Comparison of ENCODE assay signal across 8 cellular contexts in the genomic region with DNA sequence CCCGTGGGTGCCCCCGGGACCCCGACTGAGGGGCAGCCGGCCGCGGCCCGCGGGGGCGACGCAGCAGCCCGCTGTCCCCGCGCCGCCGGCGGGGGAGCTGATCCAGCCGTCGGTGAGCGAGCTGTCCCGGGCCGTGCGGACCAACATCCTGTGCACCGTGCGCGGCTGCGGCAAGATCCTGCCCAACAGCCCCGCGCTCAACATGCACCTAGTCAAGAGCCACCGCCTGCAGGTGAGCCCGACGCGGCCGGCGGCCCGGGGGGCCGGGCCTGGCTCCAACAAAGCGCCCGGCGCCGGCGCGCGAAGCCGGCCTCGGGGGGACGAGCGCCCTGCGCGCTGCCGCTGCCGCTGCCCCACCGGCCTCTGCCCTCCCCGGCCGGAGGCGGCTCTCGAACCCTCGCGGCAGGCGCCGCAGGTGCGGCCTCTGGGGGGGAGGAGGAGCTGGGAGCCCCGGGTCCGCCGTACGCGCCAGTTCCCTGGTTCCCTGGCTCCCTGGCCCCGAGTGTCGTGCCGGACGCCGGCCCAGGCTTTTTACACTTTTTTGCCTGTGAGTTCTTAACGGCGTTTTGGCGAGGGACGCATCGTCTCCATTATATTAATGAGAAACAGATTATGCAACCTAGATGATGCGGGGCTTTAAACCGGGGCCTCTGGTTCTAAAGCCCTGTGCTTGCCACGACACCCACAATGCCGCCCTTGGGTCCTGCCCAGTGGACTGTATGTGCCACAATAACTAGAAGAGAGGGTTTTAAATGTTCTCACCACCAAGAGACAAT. TPM values are rescaled to one million over a fixed set of nuclear protein-coding genes. Genes with fewer than 3 reads are reported as not detected.
DNase-seq lines count a peak whose midpoint lies in the region; ATAC-seq lines count a peak whose summit lies in the region.

No MANE protein-coding gene starts in this region.

- 0 to 2% methylated on average over 25 to 80 of the region's 80 CpGs for WGBS in esophagus, 2 donors

- peak overlapping the region; percentile 89 to 97 for H3K4me3 ChIP-seq in esophagus (ENCODE audit: low read depth in 1 of 2, low read length in 2 of 2)
- H3K4me3 ChIP-seq in naive thymus-derived CD4-positive, alpha-beta T cell (ENCODE audit: low read length), result peak overlapping the region; percentile 52

- H3K36me3 ChIP-seq in KOPT-K1 (ENCODE audit: insufficient read depth, low read length), result peaks cover 32% of the 10 kb centered on the region; the same call in 1 of the 2 replicates
- H3K36me3 ChIP-seq in esophagus (ENCODE audit: control insufficient read depth in 2 of 2, insufficient read depth in 2 of 2, low read length in 1 of 2), result peaks cover 0 to under 1% of the 10 kb centered on the region in 2 donors
- H3K36me3 ChIP-seq in naive thymus-derived CD4-positive, alpha-beta T cell (ENCODE audit: control insufficient read depth in 2 of 3, insufficient read depth in 3 of 3, low read length in 3 of 3), result peaks cover 0 to under 1% (median 0%) of the 10 kb centered on the region in 3 experiments

- peaks cover 0 to 2% of the 10 kb centered on the region in 2 donors for H3K4me1 ChIP-seq in esophagus (ENCODE audit: control insufficient read depth in 2 of 2, insufficient read depth in 2 of 2, low read length in 1 of 2)
- peaks cover 20 to 24% of the 10 kb centered on the region in 2 donors for H3K4me1 ChIP-seq in naive thymus-derived CD4-positive, alpha-beta T cell (ENCODE audit: control insufficient read depth in 2 of 2, insufficient read depth in 2 of 2, low read length in 2 of 2)

- H3K9me3 Mint-ChIP-seq in naive thymus-derived CD4-positive, alpha-beta T cell, result no peaks in the 10 kb centered on the region

- intact Hi-C loops in naive thymus-derived CD4-positive, alpha-beta T cell (cut with micrococcal nuclease), result loop anchor here (1.0 to 5.0 kb wide), 8 partner anchors 29 to 702 kb away; partner anchors contain the start of genes CENPN (in 2 of the 2), GAN (in 2 of the 2) and GCSH (in 2 of the 2)

- H3K4me1 Mint-ChIP-seq in naive thymus-derived CD4-positive, alpha-beta T cell, result peaks cover 16 to 47% (median 40%) of the 10 kb centered on the region in 7 donors

- H3K27ac ChIP-seq in KOPT-K1 (ENCODE audit: low read depth, low read length, poor library complexity, severe bottlenecking) (peak overlapping the region; percentile 59), esophagus (ENCODE audit: low read depth in 2 of 2, low read length in 1 of 2) (peak overlapping the region; percentile 90 to 92)
- H3K27ac ChIP-seq in naive thymus-derived CD4-positive, alpha-beta T cell (ENCODE audit: low read depth, low read length), result peak overlapping the region; percentile 69

- peaks cover 0 to 21% (median 5%) of the 10 kb centered on the region in 5 donors for H3K36me3 Mint-ChIP-seq in naive thymus-derived CD4-positive, alpha-beta T cell

- in situ Hi-C loops in G401 (cut with HindIII; ENCODE audit: low sequenced_read_pairs), result no loop called here

- CTCF ChIA-PET in naive thymus-derived CD4-positive, alpha-beta T cell (lab: Charles Lee), result interaction anchor here (0.6 to 4.5 kb wide), 12 partner anchors 14 to 683 kb away, joined by 3 to 51 read pairs (median 4); partner anchors contain the start of genes C16orf46, CENPN and CMC2

- no peaks in the 10 kb centered on the region for H3K27me3 Mint-ChIP-seq in naive thymus-derived CD4-positive, alpha-beta T cell

- H3K4me3 Mint-ChIP-seq in naive thymus-derived CD4-positive, alpha-beta T cell, result peak overlapping the region; percentile 79 to 92 (median 89)

- peak; percentile 25 for DNase-seq in G401 (ENCODE audit: low spot score)
- DNase-seq in activated CD8-positive, alpha-beta memory T cell treated with anti-CD3 and anti-CD28 coated beads for 24 hours, result peak; percentile 82
- DNase-seq in naive thymus-derived CD4-positive, alpha-beta T cell, result peak in 3 of 9 donors; percentile 12 to 34 (median 25)
- DNase-seq in stromal cell of bone marrow (ENCODE audit: low read depth), result peak; percentile 11
- no peak for DNase-seq in NCI-H510A (lab: John Stamatoyannopoulos, UW)

- H3K9me3 ChIP-seq in KOPT-K1 (ENCODE audit: insufficient read depth, low read length, poor library complexity, severe bottlenecking), result no peaks in the 10 kb centered on the region
- no peaks in the 10 kb centered on the region for H3K9me3 ChIP-seq in esophagus (ENCODE audit: control insufficient read depth in 2 of 2, insufficient read depth in 1 of 2, low read depth in 1 of 2, low read length in 1 of 2)
- H3K9me3 ChIP-seq in naive thymus-derived CD4-positive, alpha-beta T cell (ENCODE audit: control insufficient read depth in 2 of 3, low read length in 3 of 3), result no peaks in the 10 kb centered on the region

- peak; percentile 44 for ATAC-seq in GM21737 (IDR thresholded peaks at IDR 0.05; ENCODE audit: unreplicated experiment)
- peak; percentile 65 for ATAC-seq in naive thymus-derived CD4-positive, alpha-beta T cell

- POLR2A ChIA-PET in naive thymus-derived CD4-positive, alpha-beta T cell (lab: Charles Lee), result interaction anchor here (0.7 to 5.3 kb wide), 4 partner anchors 30 to 279 kb away, joined by 3 to 61 read pairs (median 8); partner anchors contain the start of genes C16orf46, CENPN, CMC2 and GAN

- H3K27ac Mint-ChIP-seq in naive thymus-derived CD4-positive, alpha-beta T cell, result peak overlapping the region in 8 of 9 donors; percentile 43 to 87 (median 75)

- no peaks in the 10 kb centered on the region for H3K27me3 ChIP-seq in esophagus (ENCODE audit: control insufficient read depth in 1 of 2, insufficient read depth in 2 of 2, low read length in 2 of 2)
- no peaks in the 10 kb centered on the region for H3K27me3 ChIP-seq in naive thymus-derived CD4-positive, alpha-beta T cell (ENCODE audit: control insufficient read depth in 2 of 2, insufficient read depth in 2 of 2, low read length in 2 of 2)

RNA-seq across cellular contexts. Expression of gene ATMIN, which starts 0.5 kb away (rescaled TPM):
- total RNA-seq in G401 (2014; rRNA removed; shearing (Covaris generic)), result 46.9 and 59.6 TPM in 2 replicates
- 10 to 100 TPM; 13.7 to 15.5 TPM for polyA plus RNA-seq in esophagus
- 10 to 100 TPM; 29.1 to 46.9 (median 35.3) TPM for total RNA-seq in naive thymus-derived CD4-positive, alpha-beta T cell
- polyA plus RNA-seq in naive thymus-derived CD4-positive, alpha-beta T cell, result 10 to 100 TPM; 24.9 to 36.0 TPM

RNA-seq across cellular contexts. Expression of gene CENPN, which starts 29.1 kb away (rescaled TPM):
- total RNA-seq in G401 (2014; rRNA removed; shearing (Covaris generic)), result 68.7 and 173 TPM in 2 replicates
- 1 to 10 TPM; 3.6 to 9.1 TPM for polyA plus RNA-seq in esophagus
- 10 to 100 TPM in 1 of 5 experiments, 1 to 10 TPM in 4; 1.4 to 41.8 (median 6.9) TPM for total RNA-seq in naive thymus-derived CD4-positive, alpha-beta T cell
- polyA plus RNA-seq in naive thymus-derived CD4-positive, alpha-beta T cell, result 1 to 10 TPM; 2.7 to 3.1 TPM

RNA-seq across cellular contexts. Expression of gene CMC2, which starts 29.5 kb away (rescaled TPM):
- total RNA-seq in G401 (2014; rRNA removed; shearing (Covaris generic)), result 89.8 and 180 TPM in 2 replicates
- 10 to 100 TPM; 29.9 to 69.7 TPM for polyA plus RNA-seq in esophagus
- total RNA-seq in naive thymus-derived CD4-positive, alpha-beta T cell, result 10 to 100 TPM; 28.3 to 78.4 (median 40.8) TPM
- 10 to 100 TPM; 75.7 to 77.1 TPM for polyA plus RNA-seq in naive thymus-derived CD4-positive, alpha-beta T cell

RNA-seq across cellular contexts. Expression of gene C16orf46, which starts 40.9 kb away (rescaled TPM):
- 1.4 TPM in 1 of 2 replicates, not detected in the other for total RNA-seq in G401 (2014; rRNA removed; shearing (Covaris generic))
- under 1 TPM; 0.24 to 0.29 TPM for polyA plus RNA-seq in esophagus
- total RNA-seq in naive thymus-derived CD4-positive, alpha-beta T cell, result 1 to 10 TPM in 1 of 5 experiments, under 1 TPM in 3, not detected in 1; 0.24 to 2.1 (median 0.70) TPM
- under 1 TPM; 0.28 to 0.35 TPM for polyA plus RNA-seq in naive thymus-derived CD4-positive, alpha-beta T cell
